ENCODE assay signal across 8 cellular contexts in the genomic region with DNA sequence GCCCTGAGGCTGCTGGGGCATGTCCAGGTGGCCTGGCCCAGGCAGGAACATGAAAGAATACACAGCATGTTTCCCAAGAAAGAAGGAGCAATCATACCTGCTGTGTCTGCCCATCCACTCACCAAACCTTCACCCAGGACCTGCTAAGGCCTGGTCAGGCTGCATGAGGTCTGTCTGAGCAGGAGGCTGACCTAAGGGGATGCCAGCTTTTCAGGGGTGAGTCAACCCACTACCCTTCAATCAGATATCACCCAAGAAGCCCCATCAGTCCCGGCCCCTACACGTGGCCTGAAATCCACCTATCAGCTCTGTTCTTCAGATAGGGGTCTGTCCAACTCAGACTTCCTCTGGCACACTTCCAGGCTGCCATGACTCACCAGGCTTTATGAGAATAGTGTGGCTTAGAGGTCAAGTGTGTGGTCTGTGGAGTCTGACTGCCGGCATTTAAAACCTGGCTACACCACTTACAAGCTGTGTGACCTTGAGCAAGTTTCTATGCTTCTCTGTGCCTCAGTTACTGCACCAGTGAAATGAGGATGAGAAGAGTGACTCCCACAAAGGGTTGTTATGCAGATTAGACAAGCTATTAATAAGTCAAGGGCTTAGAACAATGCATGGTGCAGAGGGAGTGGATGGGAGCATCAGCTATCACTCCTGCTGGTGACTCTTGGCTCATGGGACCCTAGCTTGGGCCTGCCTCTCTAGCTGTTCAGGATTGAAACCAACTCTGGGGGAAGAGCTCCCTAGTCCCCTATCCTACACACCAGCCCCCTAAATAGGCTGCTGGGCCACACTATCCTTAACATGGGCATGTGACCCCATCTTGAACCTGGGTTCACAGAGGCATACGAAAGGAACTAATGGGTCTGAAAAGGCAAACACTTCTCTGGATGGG.
DNase-seq lines count a peak whose midpoint lies in the region; ATAC-seq and FAIRE-seq lines count a peak whose summit lies in the region.

No MANE protein-coding gene starts in this region.

- DNase-seq in GM18507 (ENCODE audit: extremely low spot score, insufficient read length, low read depth) (no peak), islet precursor cell (peak; percentile 84), SK-N-DZ (ENCODE audit: low spot score) (no peak), CD1c-positive myeloid dendritic cell (ENCODE audit: extremely low spot score) (no peak), NCI-H2107 (lab: John Stamatoyannopoulos, UW) (no peak)
- DNase-seq in T-helper 2 cell treated with Interferon-gamma antibody and Interleukin-4, amounts not matched to agents 5 μg/mL and 100 μg/mL, for 36 hours (ENCODE audit: low spot score) = peak; percentile 43

- peaks cover 31% of the 10 kb centered on the region for H3K27me3 Mint-ChIP-seq in T-helper 2 cell treated with Interferon-gamma antibody and Interleukin-4, amounts not matched to agents 5 μg/mL and 100 μg/mL, for 36 hours (ENCODE audit: low read depth)

- no peak overlapping the region for H3K27ac Mint-ChIP-seq in T-helper 2 cell treated with Interferon-gamma antibody and Interleukin-4, amounts not matched to agents 5 μg/mL and 100 μg/mL, for 36 hours

- H3K4me3 Mint-ChIP-seq in T-helper 2 cell treated with Interferon-gamma antibody and Interleukin-4, amounts not matched to agents 5 μg/mL and 100 μg/mL, for 36 hours = no peak overlapping the region

- peaks cover 3% of the 10 kb centered on the region for H3K4me1 Mint-ChIP-seq in T-helper 2 cell treated with Interferon-gamma antibody and Interleukin-4, amounts not matched to agents 5 μg/mL and 100 μg/mL, for 36 hours (ENCODE audit: low read depth)

- H3K36me3 Mint-ChIP-seq in T-helper 2 cell treated with Interferon-gamma antibody and Interleukin-4, amounts not matched to agents 5 μg/mL and 100 μg/mL, for 36 hours (ENCODE audit: low read depth) = no peaks in the 10 kb centered on the region

- H3K9me3 Mint-ChIP-seq in T-helper 2 cell treated with Interferon-gamma antibody and Interleukin-4, amounts not matched to agents 5 μg/mL and 100 μg/mL, for 36 hours = no peaks in the 10 kb centered on the region

- ATAC-seq in HG02678 (IDR thresholded peaks at IDR 0.05; ENCODE audit: unreplicated experiment) (peak; percentile 75), HG03469 (IDR thresholded peaks at IDR 0.05; ENCODE audit: unreplicated experiment) (no peak)

- FAIRE-seq in GM18507 (lab: Jason Lieb, UNC) = peak; percentile 67

Comparison
In these comparisons a context has a peak if more than half of its experiments do, and no peak if none do; other contexts are left out.
1. DNase-seq: peak in T-helper 2 cell treated with Interferon-gamma antibody and Interleukin-4, amounts not matched to agents 5 μg/mL and 100 μg/mL, for 36 hours (single experiment) and islet precursor cell (single experiment); none in GM18507 (single experiment), SK-N-DZ (single experiment), CD1c-positive myeloid dendritic cell (single experiment) and NCI-H2107 (single experiment).